In the genomic region with DNA sequence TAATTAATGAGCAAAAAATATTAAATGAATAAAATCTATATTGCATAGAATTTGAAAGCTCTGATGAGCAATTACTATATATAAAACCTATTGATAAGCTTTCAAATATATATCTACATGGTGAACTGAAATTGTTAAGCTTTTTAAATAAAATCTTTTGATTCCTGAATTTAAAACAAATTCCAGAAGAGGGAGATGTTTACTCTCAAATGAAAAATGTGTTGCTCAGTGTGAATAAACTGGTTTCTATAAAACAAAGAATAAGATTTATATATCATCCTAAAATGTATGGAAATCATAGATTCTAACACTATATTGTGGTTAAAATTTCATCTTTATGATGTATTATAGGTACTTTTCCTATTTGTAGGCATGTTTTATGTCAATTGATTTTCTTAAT, we compare ENCODE assay signal across 2 cellular contexts.
TF ChIP-seq lines count a peak whose summit lies in the region.

No MANE protein-coding gene starts in this region.

TF ChIP-seq in SK-N-SH, 30 proteins besides CTCF, POLR2A, EP300 and RAD21 (continued from another document):
- TF ChIP-seq, protein P1, sequence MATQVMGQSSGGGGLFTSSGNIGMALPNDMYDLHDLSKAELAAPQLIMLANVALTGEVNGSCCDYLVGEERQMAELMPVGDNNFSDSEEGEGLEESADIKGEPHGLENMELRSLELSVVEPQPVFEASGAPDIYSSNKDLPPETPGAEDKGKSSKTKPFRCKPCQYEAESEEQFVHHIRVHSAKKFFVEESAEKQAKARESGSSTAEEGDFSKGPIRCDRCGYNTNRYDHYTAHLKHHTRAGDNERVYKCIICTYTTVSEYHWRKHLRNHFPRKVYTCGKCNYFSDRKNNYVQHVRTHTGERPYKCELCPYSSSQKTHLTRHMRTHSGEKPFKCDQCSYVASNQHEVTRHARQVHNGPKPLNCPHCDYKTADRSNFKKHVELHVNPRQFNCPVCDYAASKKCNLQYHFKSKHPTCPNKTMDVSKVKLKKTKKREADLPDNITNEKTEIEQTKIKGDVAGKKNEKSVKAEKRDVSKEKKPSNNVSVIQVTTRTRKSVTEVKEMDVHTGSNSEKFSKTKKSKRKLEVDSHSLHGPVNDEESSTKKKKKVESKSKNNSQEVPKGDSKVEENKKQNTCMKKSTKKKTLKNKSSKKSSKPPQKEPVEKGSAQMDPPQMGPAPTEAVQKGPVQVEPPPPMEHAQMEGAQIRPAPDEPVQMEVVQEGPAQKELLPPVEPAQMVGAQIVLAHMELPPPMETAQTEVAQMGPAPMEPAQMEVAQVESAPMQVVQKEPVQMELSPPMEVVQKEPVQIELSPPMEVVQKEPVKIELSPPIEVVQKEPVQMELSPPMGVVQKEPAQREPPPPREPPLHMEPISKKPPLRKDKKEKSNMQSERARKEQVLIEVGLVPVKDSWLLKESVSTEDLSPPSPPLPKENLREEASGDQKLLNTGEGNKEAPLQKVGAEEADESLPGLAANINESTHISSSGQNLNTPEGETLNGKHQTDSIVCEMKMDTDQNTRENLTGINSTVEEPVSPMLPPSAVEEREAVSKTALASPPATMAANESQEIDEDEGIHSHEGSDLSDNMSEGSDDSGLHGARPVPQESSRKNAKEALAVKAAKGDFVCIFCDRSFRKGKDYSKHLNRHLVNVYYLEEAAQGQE (IDR thresholded peaks at IDR 0.05; ENCODE audit: low read depth, low read length), result no peak

TF ChIP-seq in SK-N-SH treated with all-trans-retinoic acid at 6 μM for 48 hours, 23 proteins besides CTCF, POLR2A, EP300 and RAD21 (continued from another document):
- TF ChIP-seq POU6F1 (CRISPR knock-in tag; IDR thresholded peaks at IDR 0.05; ENCODE audit: borderline replicate concordance, low read depth) (no peak), RARB (CRISPR knock-in tag; IDR thresholded peaks at IDR 0.05) (no peak)
